Comparison of ENCODE assay signal across 8 cellular contexts in the genomic region with DNA sequence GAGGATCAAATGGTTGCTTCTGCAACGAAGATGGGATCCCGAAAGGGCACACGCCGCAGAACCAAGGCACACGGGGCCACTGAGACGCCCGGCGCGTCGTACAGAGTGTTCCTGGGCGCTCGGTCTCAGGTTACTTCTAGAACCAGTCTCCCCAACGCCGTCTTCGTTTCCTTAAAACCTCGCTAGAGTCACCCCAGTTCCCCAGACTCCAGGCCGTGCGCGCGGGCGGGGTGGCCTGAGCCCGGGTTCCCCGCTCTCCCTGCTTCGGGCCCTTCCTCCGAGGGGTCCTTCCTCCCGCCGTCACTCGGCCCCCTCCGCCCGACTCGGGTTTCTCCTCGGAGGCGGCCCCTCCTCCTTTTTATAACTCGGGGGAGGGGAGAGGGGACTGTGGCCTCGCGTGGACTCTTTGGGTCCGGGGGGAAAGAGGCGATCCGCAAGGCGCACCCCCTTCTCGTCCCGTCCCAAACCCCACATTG. TPM values are rescaled to one million over a fixed set of nuclear protein-coding genes. Genes with fewer than 3 reads are reported as not detected.
DNase-seq lines count a peak whose midpoint lies in the region; ATAC-seq and TF ChIP-seq lines count a peak whose summit lies in the region.

No MANE protein-coding gene starts in this region.

- DNase-seq in GM13977 (ENCODE audit: low spot score) (peak; percentile 47), RPMI7951 (ENCODE audit: low read depth) (peak; percentile 52), left ventricle myocardium inferior (peak; percentile 54), psoas muscle (peak; percentile 74 to 85), NCI-H187 treated with DMSO at 0.1 percent for 48 hours (lab: John Stamatoyannopoulos, UW) (no peak), NCI-H2107 (lab: John Stamatoyannopoulos, UW) (no peak)
- DNase-seq in activated naive CD8-positive, alpha-beta T cell treated with anti-CD3 and anti-CD28 coated beads, Interleukin-2, amount 50 U/mL, for 24 hours = peak; percentile 36

- whole genome bisulfite sequencing in psoas muscle, 3 donors = 0 to 1% (median 0%) methylated on average over 39 to 42 of the region's 42 CpGs

- intact Hi-C loops in left ventricle myocardium inferior (cut with micrococcal nuclease) = no loop called here
- intact Hi-C loops in psoas muscle (cut with DNase I) = loop anchor here in 1 of 2 donors (10.0 kb wide), 1 partner anchor 148 kb away; no protein-coding TSS in a partner anchor

- H3K4me1 ChIP-seq in left ventricle myocardium inferior (peaks cover 58% of the 10 kb centered on the region), psoas muscle (peaks cover 17% of the 10 kb centered on the region)

- ATAC-seq in HG03045 (IDR thresholded peaks at IDR 0.05; ENCODE audit: unreplicated experiment) (peak; percentile 5), psoas muscle (peak; percentile 31 to 68 (median 54))
- ATAC-seq in activated naive CD8-positive, alpha-beta T cell treated with anti-CD3 and anti-CD28 coated beads, Interleukin-2, amount 50 U/mL, for 24 hours = peak; percentile 8

- no peaks in the 10 kb centered on the region for H3K9me3 ChIP-seq in left ventricle myocardium inferior (replicated peaks)
- no peaks in the 10 kb centered on the region for H3K9me3 ChIP-seq in psoas muscle

- H3K9me3 Mint-ChIP-seq in activated naive CD8-positive, alpha-beta T cell treated with anti-CD3 and anti-CD28 coated beads, Interleukin-2, amount 50 U/mL, for 24 hours = no peaks in the 10 kb centered on the region

- TF ChIP-seq CTCF in GM13977 (IDR thresholded peaks at IDR 0.05; ENCODE audit: extremely low read depth, insufficient read depth, missing control alignments) (no peak), left ventricle myocardium inferior (IDR thresholded peaks at IDR 0.05; ENCODE audit: borderline replicate concordance) (no peak), psoas muscle (IDR thresholded peaks at IDR 0.05) (no peak)

- in situ Hi-C loops in GM13977 (cut with MboI; ENCODE audit: low pct_unique_long_range_greater_than_20kb, low sequenced_read_pairs, unreplicated experiment) = no loop called here

- peak overlapping the region; percentile 79 for H3K4me3 Mint-ChIP-seq in activated naive CD8-positive, alpha-beta T cell treated with anti-CD3 and anti-CD28 coated beads, Interleukin-2, amount 50 U/mL, for 24 hours

- no peak overlapping the region for H3K27ac Mint-ChIP-seq in activated naive CD8-positive, alpha-beta T cell treated with anti-CD3 and anti-CD28 coated beads, Interleukin-2, amount 50 U/mL, for 24 hours

- no peaks in the 10 kb centered on the region for H3K36me3 Mint-ChIP-seq in activated naive CD8-positive, alpha-beta T cell treated with anti-CD3 and anti-CD28 coated beads, Interleukin-2, amount 50 U/mL, for 24 hours (ENCODE audit: low read depth)

- H3K27me3 ChIP-seq in left ventricle myocardium inferior (ENCODE audit: low read depth) (peaks cover 47% of the 10 kb centered on the region), psoas muscle (ENCODE audit: insufficient read depth in 3 of 3, low read length in 2 of 3) (no peaks in the 10 kb centered on the region)

- H3K27me3 Mint-ChIP-seq in activated naive CD8-positive, alpha-beta T cell treated with anti-CD3 and anti-CD28 coated beads, Interleukin-2, amount 50 U/mL, for 24 hours = peaks cover 29% of the 10 kb centered on the region

- H3K27ac ChIP-seq in left ventricle myocardium inferior (replicated peaks) (peak overlapping the region; percentile 98), psoas muscle (peak overlapping the region; percentile 96)

- peak overlapping the region; percentile 87 for H3K4me3 ChIP-seq in left ventricle myocardium inferior
- H3K4me3 ChIP-seq in psoas muscle = peak overlapping the region; percentile 87

- H3K4me1 Mint-ChIP-seq in activated naive CD8-positive, alpha-beta T cell treated with anti-CD3 and anti-CD28 coated beads, Interleukin-2, amount 50 U/mL, for 24 hours = peaks cover 11% of the 10 kb centered on the region

- H3K36me3 ChIP-seq in left ventricle myocardium inferior (no peaks in the 10 kb centered on the region), psoas muscle (ENCODE audit: insufficient read depth in 1 of 2, low read depth in 1 of 2) (no peaks in the 10 kb centered on the region)

RNA-seq across cellular contexts. Expression of a gene that starts 0.8 kb away (rescaled TPM):
- 29.4 and 32.4 TPM in 2 replicates for total RNA-seq in RPMI7951 (2014; rRNA removed; shearing (Covaris generic))
- 35.2 TPM for total RNA-seq in left ventricle myocardium inferior
- 10 to 100 TPM in 2 of 4 donors, 1 to 10 TPM in 2; 4.1 to 32.1 (median 9.9) TPM for total RNA-seq in psoas muscle
- polyA plus RNA-seq in psoas muscle = 10 to 100 TPM in 1 of 3 donors, 1 to 10 TPM in 2; 1.8 to 14.4 (median 3.7) TPM

RNA-seq across cellular contexts. Expression of a gene that starts 40.2 kb away (rescaled TPM):
- under 0.01 TPM in 1 of 2 replicates, not detected in the other for total RNA-seq in RPMI7951 (2014; rRNA removed; shearing (Covaris generic))
- total RNA-seq in left ventricle myocardium inferior = not detected
- total RNA-seq in psoas muscle = under 1 TPM in 1 of 4 donors, not detected in 3; 0.06 TPM
- under 1 TPM in 1 of 3 donors, not detected in 2; 0.03 TPM for polyA plus RNA-seq in psoas muscle

Comparison
In these comparisons a context has a peak if more than half of its experiments do, and no peak if none do; other contexts are left out.
1. DNase-seq: peak in GM13977 (single experiment), RPMI7951 (single experiment), activated naive CD8-positive, alpha-beta T cell treated with anti-CD3 and anti-CD28 coated beads, Interleukin-2, amount 50 U/mL, for 24 hours (single experiment), left ventricle myocardium inferior (single experiment) and psoas muscle (2 of 2); none in NCI-H187 treated with DMSO at 0.1 percent for 48 hours (single experiment) and NCI-H2107 (single experiment).
2. Peak in every context shown above with its lines, with median percentiles within 50 percentile points of each other: ATAC-seq.